22 cellular contexts compared by ENCODE assay signal in genomic region chr6:105787747-105788146, GRCh38.
"Had no signal": no experiment of that assay in that cellular context is flagged by ENCODE, and none has a peak within 500 bp of the region (broad histone marks: within the 10 kb centered on the region; RNA-seq: fewer than 3 reads in every experiment).

No MANE protein-coding gene starts in this region.

- ATAC-seq: lower lobe of right lung had no signal

- H3K27ac Mint-ChIP-seq: activated T-cell treated with anti-CD3 and anti-CD28 coated beads, Interleukin-2, amount 50 U/mL, for 24 hours; endodermal cell; nephron progenitor cell had no signal

- H3K27ac ChIP-seq: brain microvascular endothelial cell, colonic mucosa, lower lobe of right lung, sigmoid colon, SJCRH30, thyroid gland, uterus had no signal

- DNase-seq: activated CD4-positive, alpha-beta T cell treated with anti-CD3 and anti-CD28 coated beads, Interleukin-2, amount 50 U/mL, for 1 hour; activated CD4-positive, CD25-positive, alpha-beta regulatory T cell; activated effector memory CD4-positive, alpha-beta T cell treated with anti-CD3 and anti-CD28 coated beads, Interleukin-2, amount 50 U/mL, for 16 hours; activated naive CD4-positive, alpha-beta T cell treated with anti-CD3 and anti-CD28 coated beads, Interleukin-2, amount 50 U/mL, for 16 hours; activated T-cell treated with anti-CD3 and anti-CD28 coated beads, Interleukin-2, amount 50 U/mL, for 24 hours; aorta; brain microvascular endothelial cell; colonic mucosa; endodermal cell; lower lobe of right lung; nephron progenitor cell; nucleus accumbens; posterior cingulate gyrus; sigmoid colon; SJCRH30; stimulated activated CD4-positive, alpha-beta T cell treated with anti-CD3 and anti-CD28 coated beads, Interleukin-4, amount 100 ng/mL, for 24 hours; stimulated activated naive CD4-positive, alpha-beta T cell; thyroid gland; uterus had no signal

- H3K9me3 Mint-ChIP-seq: activated T-cell treated with anti-CD3 and anti-CD28 coated beads, Interleukin-2, amount 50 U/mL, for 24 hours; central memory CD8-positive, alpha-beta T cell; endodermal cell; nephron progenitor cell had no signal

- FAIRE-seq: islet of Langerhans, TTC549 had no signal

- H3K4me3 ChIP-seq: colonic mucosa, lower lobe of right lung, sigmoid colon, SJCRH30, thyroid gland, uterus had no signal

- H3K27me3 ChIP-seq: brain microvascular endothelial cell, colonic mucosa, sigmoid colon, SJCRH30, thyroid gland, uterus had no signal

- H3K4me3 Mint-ChIP-seq: activated T-cell treated with anti-CD3 and anti-CD28 coated beads, Interleukin-2, amount 50 U/mL, for 24 hours; central memory CD8-positive, alpha-beta T cell; endodermal cell; nephron progenitor cell had no signal

- H3K36me3 ChIP-seq: brain microvascular endothelial cell, colonic mucosa, lower lobe of right lung, sigmoid colon, SJCRH30, thyroid gland, uterus had no signal

- H3K9me3 ChIP-seq: colonic mucosa, lower lobe of right lung, sigmoid colon, SJCRH30, thyroid gland, uterus had no signal

- H3K4me1 ChIP-seq: colonic mucosa, sigmoid colon, SJCRH30, thyroid gland, uterus had no signal
